9 cellular contexts compared by ENCODE assay signal in the genomic region with DNA sequence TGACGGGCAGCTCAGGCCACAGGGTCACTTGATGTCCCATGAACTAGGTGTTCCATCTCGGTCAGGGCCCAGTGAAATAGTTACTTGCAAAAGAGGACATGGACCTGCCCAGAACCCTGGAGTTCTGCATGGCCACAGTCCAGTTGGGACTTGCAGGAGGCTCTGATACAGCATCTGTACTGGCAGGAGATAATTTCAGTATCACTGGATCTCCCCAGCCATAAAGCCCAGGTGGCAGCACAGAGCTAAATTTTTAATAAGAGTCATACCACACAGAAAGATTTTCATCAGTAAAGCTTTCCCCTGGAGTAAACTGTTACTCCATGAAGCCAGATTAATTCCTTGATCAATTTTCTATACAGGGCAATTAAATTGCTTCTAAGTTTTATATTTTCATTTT. TPM values are rescaled to one million over a fixed set of nuclear protein-coding genes. Genes with fewer than 3 reads are reported as not detected.
DNase-seq lines count a peak whose midpoint lies in the region; ATAC-seq and TF ChIP-seq lines count a peak whose summit lies in the region.
"Had no signal": no experiment of that assay in that cellular context is flagged by ENCODE, and none has a peak within 500 bp of the region (broad histone marks: within the 10 kb centered on the region; RNA-seq: fewer than 3 reads in every experiment).

No MANE protein-coding gene starts in this region.

- intact Hi-C loops in ascending aorta (cut with DNase I), result no loop called here

- peak; percentile 69 for DNase-seq in ACHN
- DNase-seq in GM10266 (ENCODE audit: extremely low spot score), result no peak
- peak; percentile 58 for DNase-seq in RPMI8226
- no peak for DNase-seq in fibroblast of pulmonary artery (ENCODE audit: low read depth)
- no peak for DNase-seq in SJCRH30
- DNase-seq in ascending aorta (ENCODE audit: low spot score in 2 of 2), result no peak
- DNase-seq: naive thymus-derived CD8-positive, alpha-beta T cell had no signal

- H3K9me3 ChIP-seq in SJCRH30 (replicated peaks) (no peaks in the 10 kb centered on the region), ascending aorta (no peaks in the 10 kb centered on the region)

- H3K27ac ChIP-seq in SJCRH30, result no peak overlapping the region
- H3K27ac ChIP-seq in ascending aorta, result no peak overlapping the region

- TF ChIP-seq CTCF in GM10266 (IDR thresholded peaks at IDR 0.05; ENCODE audit: control insufficient read depth, insufficient read depth, low read depth, missing control alignments) (peak; percentile 43), fibroblast of pulmonary artery (IDR thresholded peaks at IDR 0.05; ENCODE audit: low read length, missing control alignments) (peak; percentile 38), ascending aorta (IDR thresholded peaks at IDR 0.05) (peak in 1 of 3 experiments; percentile 7)

- H3K4me3 ChIP-seq in fibroblast of pulmonary artery (replicated peaks; ENCODE audit: low read depth, low read length) (no peak overlapping the region), SJCRH30 (no peak overlapping the region), ascending aorta (no peak overlapping the region)

- H3K27me3 ChIP-seq in SJCRH30 (no peaks in the 10 kb centered on the region), ascending aorta (no peaks in the 10 kb centered on the region)

- no peak for ATAC-seq in HG03432 (IDR thresholded peaks at IDR 0.05; ENCODE audit: unreplicated experiment)
- no peak for ATAC-seq in GM21423 (IDR thresholded peaks at IDR 0.05; ENCODE audit: unreplicated experiment)

- H3K36me3 ChIP-seq in SJCRH30 (no peaks in the 10 kb centered on the region), ascending aorta (peaks cover 2 to 5% of the 10 kb centered on the region in 2 donors)

- in situ Hi-C loops in ACHN (cut with HindIII; ENCODE audit: low pct_ligation_motif_present, low pct_unique_long_range_greater_than_20kb, low sequenced_read_pairs), result no loop called here

- H3K4me1 ChIP-seq in SJCRH30 (peaks cover 16% of the 10 kb centered on the region), ascending aorta (no peaks in the 10 kb centered on the region)

RNA-seq across cellular contexts. Expression of gene SLC16A5, which starts 18.0 kb away (rescaled TPM):
- 0.04 TPM in 1 of 2 replicates, not detected in the other for total RNA-seq in SJCRH30 (2014; rRNA removed; shearing (Covaris generic))
- 101 TPM for total RNA-seq in ascending aorta

RNA-seq across cellular contexts. Expression of gene KCTD2, which starts 22.8 kb away (rescaled TPM):
- 34.4 and 34.5 TPM in 2 replicates for total RNA-seq in SJCRH30 (2014; rRNA removed; shearing (Covaris generic))
- total RNA-seq in ascending aorta, result 31.4 TPM

RNA-seq across cellular contexts. Expression of gene ATP5PD, which starts 23.0 kb away (rescaled TPM):
- total RNA-seq in SJCRH30 (2014; rRNA removed; shearing (Covaris generic)), result 337 and 350 TPM in 2 replicates
- 133 TPM for total RNA-seq in ascending aorta

RNA-seq across cellular contexts. Expression of gene ARMC7, which starts 40.0 kb away (rescaled TPM):
- total RNA-seq in SJCRH30 (2014; rRNA removed; shearing (Covaris generic)), result 9.6 and 10.9 TPM in 2 replicates
- total RNA-seq in ascending aorta, result 1.4 TPM

RNA-seq across cellular contexts. Expression of gene MRPL58, which starts 57.3 kb away (rescaled TPM):
- 39.6 and 39.8 TPM in 2 replicates for total RNA-seq in SJCRH30 (2014; rRNA removed; shearing (Covaris generic))
- 14.5 TPM for total RNA-seq in ascending aorta

Comparison
In these comparisons a context has a peak if more than half of its experiments do, and no peak if none do; other contexts are left out.
1. DNase-seq: peak in ACHN (single experiment) and RPMI8226 (single experiment); none in GM10266 (single experiment), fibroblast of pulmonary artery (single experiment), SJCRH30 (0 of 2) and ascending aorta (0 of 2).
2. RNA of gene SLC16A5, which starts 18.0 kb away (total RNA-seq): 101 TPM in ascending aorta (single experiment); 0.04 TPM in SJCRH30; every median in the first group is over 10 times any median in the second.